In genomic region chr12:32254260-32254659, GRCh38 we compare ENCODE assay signal across 21 cellular contexts.
A peak's percentile ranks its signal among the peaks of the same experiment; 100 is the strongest.
DNase-seq lines count a peak whose midpoint lies in the region; ATAC-seq, FAIRE-seq and TF ChIP-seq lines count a peak whose summit lies in the region.
"Had no signal": no experiment of that assay in that cellular context is flagged by ENCODE, and none has a peak within 500 bp of the region (broad histone marks: within the 10 kb centered on the region; RNA-seq: fewer than 3 reads in every experiment).

No MANE protein-coding gene starts in this region.

- POLR2A ChIA-PET in A549 (lab: Yijun Ruan, JAX): no interaction called here

- H3K27ac Mint-ChIP-seq in brain (peak overlapping the region in 3 of 5 experiments; percentile 32 to 72 (median 44)), memory B cell (peak overlapping the region; percentile 80)
- H3K27ac Mint-ChIP-seq: B cell; CD8-positive, alpha-beta T cell had no signal

- TF ChIP-seq RAD21 in A549 (conservative IDR thresholded peaks at IDR 0.05 in 1 of 2, IDR thresholded peaks at IDR 0.05 in 1 of 2): no peak

- no peak for TF ChIP-seq POLR2A in A549 (IDR thresholded peaks at IDR 0.05; ENCODE audit: low read length)
- no peak for TF ChIP-seq POLR2A in sigmoid colon (IDR thresholded peaks at IDR 0.05)

- no peaks in the 10 kb centered on the region for H3K27me3 Mint-ChIP-seq in brain
- H3K27me3 Mint-ChIP-seq in memory B cell: no peaks in the 10 kb centered on the region
- H3K27me3 Mint-ChIP-seq: B cell, IgD-negative memory B cell had no signal

- no peak overlapping the region for H2AFZ ChIP-seq in SU-DHL-6 (ENCODE audit: low read depth, low read length, severe bottlenecking)
- H2AFZ ChIP-seq: GM23248 had no signal

- H3K36me3 Mint-ChIP-seq in brain (peaks cover 44% of the 10 kb centered on the region), memory B cell (peaks cover 12% of the 10 kb centered on the region)

- H4K20me1 ChIP-seq in SU-DHL-6 (ENCODE audit: low read depth, low read length): no peaks in the 10 kb centered on the region
- H4K20me1 ChIP-seq: BLaER1 treated with 17β-estradiol and CSF1 and Interleukin-3, amounts not matched to agents 10 nM and 100 nM had no signal

- no peak for ATAC-seq in A549
- no peak for ATAC-seq in memory B cell (ENCODE audit: low read depth)
- ATAC-seq: CD8-positive, alpha-beta T cell; GM12878 had no signal

- H3K9me3 Mint-ChIP-seq in brain (peaks cover 0 to 7% (median 6%) of the 10 kb centered on the region in 5 experiments), memory B cell (peaks cover 1% of the 10 kb centered on the region)

- H3K4me1 Mint-ChIP-seq in brain (peaks cover 30% of the 10 kb centered on the region), memory B cell (peaks cover 21% of the 10 kb centered on the region)

- H3F3A ChIP-seq in SU-DHL-6 (ENCODE audit: insufficient read depth): peaks cover 21% of the 10 kb centered on the region

- H3K27ac ChIP-seq in A549 (no peak overlapping the region), SU-DHL-6 (ENCODE audit: low read depth, low read length) (peak overlapping the region; percentile 4; the same call in 1 of the 2 replicates), sigmoid colon (no peak overlapping the region)
- H3K27ac ChIP-seq: BLaER1 treated with 17β-estradiol and CSF1 and Interleukin-3, amounts not matched to agents 10 nM and 100 nM; GM23248; HL-60 had no signal

- no peak overlapping the region for H3K9ac ChIP-seq in SU-DHL-6 (ENCODE audit: low read length)
- H3K9ac ChIP-seq: BLaER1 treated with 17β-estradiol and CSF1 and Interleukin-3, amounts not matched to agents 10 nM and 100 nM; GM23248 had no signal

- CTCF ChIA-PET in A549 (lab: Yijun Ruan, JAX): no interaction called here

- H3K79me2 ChIP-seq in SU-DHL-6 (ENCODE audit: insufficient read depth, low read length): no peaks in the 10 kb centered on the region; the same call in 1 of the 2 replicates

- no peak for TF ChIP-seq EP300 in A549 (IDR thresholded peaks at IDR 0.05)
- TF ChIP-seq EP300 in sigmoid colon (IDR thresholded peaks at IDR 0.05): no peak

- peaks cover 7% of the 10 kb centered on the region; the same call in 1 of the 2 replicates for H3K36me3 ChIP-seq in SU-DHL-6 (ENCODE audit: low read length)
- H3K36me3 ChIP-seq in sigmoid colon: no peaks in the 10 kb centered on the region

- no peak overlapping the region for H3K4me2 ChIP-seq in A549
- H3K4me2 ChIP-seq in SU-DHL-6 (ENCODE audit: low read depth, low read length, poor library complexity, severe bottlenecking): no peak overlapping the region
- H3K4me2 ChIP-seq: BLaER1 treated with 17β-estradiol and CSF1 and Interleukin-3, amounts not matched to agents 10 nM and 100 nM had no signal

- DNase-seq in A549 (ENCODE audit: low read depth in 1 of 2, low spot score in 1 of 2): no peak
- no peak for DNase-seq in memory B cell (ENCODE audit: low spot score in 2 of 2)
- no peak for DNase-seq in NAMALWA (ENCODE audit: low spot score)
- DNase-seq in NCI-H1694 (lab: John Stamatoyannopoulos, UW): no peak
- DNase-seq in activated CD4-positive, alpha-beta T cell treated with anti-CD3 and anti-CD28 coated beads, Interleukin-2, amount 50 U/mL, for 1 hour: no peak
- no peak for DNase-seq in sigmoid colon
- DNase-seq: 8988T; Calu3; CD8-positive, alpha-beta T cell; DND-41; EL; GM23248; HCEC 1CT had no signal

- H3K4me1 ChIP-seq in A549 (peaks cover 15% of the 10 kb centered on the region; the same call in 2 of the 3 replicates), sigmoid colon (peaks cover 0 to 8% (median 5%) of the 10 kb centered on the region in 4 donors)

- H3K9me3 ChIP-seq in A549 (no peaks in the 10 kb centered on the region), SU-DHL-6 (ENCODE audit: insufficient read depth, low read length) (no peaks in the 10 kb centered on the region), sigmoid colon (no peaks in the 10 kb centered on the region)

- no peaks in the 10 kb centered on the region for H3K9me2 ChIP-seq in SU-DHL-6 (replicated peaks; ENCODE audit: insufficient read depth, low read length)

- no peaks in the 10 kb centered on the region for H3K27me3 ChIP-seq in SU-DHL-6 (ENCODE audit: low read length)
- no peaks in the 10 kb centered on the region for H3K27me3 ChIP-seq in sigmoid colon
- H3K27me3 ChIP-seq: BLaER1 treated with 17β-estradiol and CSF1 and Interleukin-3, amounts not matched to agents 10 nM and 100 nM had no signal

- H3K4me3 Mint-ChIP-seq in brain (no peak overlapping the region), memory B cell (no peak overlapping the region)
- H3K4me3 Mint-ChIP-seq: B cell; CD8-positive, alpha-beta T cell had no signal

- TF ChIP-seq CTCF in A549 (IDR thresholded peaks at IDR 0.05) (no peak), SU-DHL-6 (IDR thresholded peaks at IDR 0.05; ENCODE audit: insufficient read depth, low read length, poor library complexity, severe bottlenecking) (no peak), brain (conservative IDR thresholded peaks at IDR 0.05) (no peak), sigmoid colon (IDR thresholded peaks at IDR 0.05) (no peak)

- H3K4me3 ChIP-seq in A549 (no peak overlapping the region), SU-DHL-6 (ENCODE audit: insufficient read depth, low read length, poor library complexity, severe bottlenecking) (no peak overlapping the region), sigmoid colon (no peak overlapping the region)
- H3K4me3 ChIP-seq: BLaER1 treated with 17β-estradiol and CSF1 and Interleukin-3, amounts not matched to agents 10 nM and 100 nM; GM12878; GM23248 had no signal

- WGBS in A549 (ENCODE audit: missing lambda C conversion rate): 87% methylated on average over 3 of the region's 3 CpGs
- 91 to 99% methylated on average over 3 of the region's 3 CpGs for WGBS in sigmoid colon, 2 donors

- no peak for FAIRE-seq in A549 (lab: Jason Lieb, UNC)
- FAIRE-seq: GM12878, H54 had no signal

- intact Hi-C loops in sigmoid colon (cut with DNase I): no loop called here

TF ChIP-seq in A549, 52 proteins besides CTCF, POLR2A, EP300 and RAD21:
- TF ChIP-seq PBX3 (IDR thresholded peaks at IDR 0.05) (no peak), POLR2AphosphoS2 (conservative IDR thresholded peaks at IDR 0.05; ENCODE audit: low read length) (no peak), MAFK (IDR thresholded peaks at IDR 0.05; ENCODE audit: partially characterized antibody) (peak; percentile 96)
